ENCODE assay signal across 8 cellular contexts in the genomic region with DNA sequence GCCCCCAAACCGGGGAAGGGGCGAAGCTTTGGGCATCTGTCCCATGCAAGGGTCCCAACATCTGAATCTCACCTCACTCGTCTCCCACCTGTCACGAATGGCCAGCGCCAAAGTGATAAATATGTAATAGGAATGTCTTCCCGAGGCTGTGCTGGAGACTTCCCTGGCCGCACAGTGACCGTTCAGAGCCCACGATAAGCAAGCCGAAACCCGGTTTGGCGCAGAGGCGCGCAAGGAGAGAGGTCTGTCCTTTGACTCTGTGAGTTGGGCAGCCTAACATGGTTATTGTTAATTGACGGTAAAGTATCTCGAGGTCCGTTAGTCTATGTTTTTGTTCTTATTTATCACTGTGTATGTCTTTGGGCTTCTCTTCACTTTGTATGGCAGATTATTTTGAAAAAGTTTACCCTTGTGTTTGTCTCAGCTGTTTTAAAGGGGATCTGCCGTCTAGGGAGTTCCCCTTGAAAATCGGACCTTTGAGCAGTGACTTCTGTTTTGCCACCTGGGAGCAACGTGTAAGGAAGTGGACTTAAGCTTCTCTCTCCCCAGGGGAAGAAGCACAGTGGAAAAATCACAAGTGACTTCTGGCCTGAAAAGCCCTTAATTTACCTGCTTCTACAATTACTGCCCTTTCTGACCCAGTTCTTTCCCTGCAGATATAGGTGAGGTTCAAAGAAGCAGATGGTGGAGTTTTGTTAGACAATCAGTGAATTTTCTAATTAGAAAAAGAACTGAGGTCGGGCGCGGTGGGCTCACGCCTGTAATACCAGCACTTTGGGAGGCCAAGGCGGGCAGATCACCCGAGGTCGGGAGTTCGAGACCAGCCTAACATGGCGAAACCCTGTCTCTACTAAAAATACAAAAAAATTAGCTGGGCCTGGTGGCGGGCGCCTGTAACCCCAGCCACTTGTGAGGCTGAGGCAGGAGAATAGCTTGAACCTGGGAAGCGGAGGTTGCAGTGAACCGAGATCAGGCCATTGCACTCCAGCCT. TPM values are rescaled to one million over a fixed set of nuclear protein-coding genes. Genes with fewer than 3 reads are reported as not detected.
A peak's percentile ranks its signal among the peaks of the same experiment; 100 is the strongest.
DNase-seq lines count a peak whose midpoint lies in the region; ATAC-seq and TF ChIP-seq lines count a peak whose summit lies in the region.

No MANE protein-coding gene starts in this region.

- H3K9me3 Mint-ChIP-seq in osteocyte (ENCODE audit: unreplicated experiment) = no peaks in the 10 kb centered on the region

- peak; percentile 19 for ATAC-seq in GM18498 (IDR thresholded peaks at IDR 0.05; ENCODE audit: unreplicated experiment)
- peak; percentile 25 for ATAC-seq in HG03196 (IDR thresholded peaks at IDR 0.05; ENCODE audit: unreplicated experiment)
- no peak for ATAC-seq in T-helper 17 cell

- TF ChIP-seq CTCF in AG09309 (IDR thresholded peaks at IDR 0.05; ENCODE audit: control insufficient read depth, insufficient read depth, low read depth, low read length, missing control alignments) (no peak), foreskin fibroblast (IDR thresholded peaks at IDR 0.05; ENCODE audit: low read depth, low read length) (no peak), osteocyte (IDR thresholded peaks at IDR 0.05) (no peak)

- H3K27ac Mint-ChIP-seq in T-helper 17 cell (peak overlapping the region; percentile 97), osteocyte (ENCODE audit: unreplicated experiment) (peak overlapping the region; percentile 95)

- H3K4me3 ChIP-seq in AG09309 (ENCODE audit: control insufficient read depth, low read depth, low read length) (peak overlapping the region; percentile 94), foreskin fibroblast (ENCODE audit: low read depth in 1 of 2, low read length in 2 of 2) (peak overlapping the region; percentile 95 to 97)

- H3K4me3 Mint-ChIP-seq in T-helper 17 cell = peak overlapping the region; percentile 95
- H3K4me3 Mint-ChIP-seq in osteocyte (ENCODE audit: unreplicated experiment) = peak overlapping the region; percentile 88

- H3K4me1 Mint-ChIP-seq in T-helper 17 cell (peaks cover 37% of the 10 kb centered on the region), osteocyte (ENCODE audit: unreplicated experiment) (peaks cover 37% of the 10 kb centered on the region)

- no peaks in the 10 kb centered on the region for H3K27me3 Mint-ChIP-seq in T-helper 17 cell
- H3K27me3 Mint-ChIP-seq in osteocyte (ENCODE audit: unreplicated experiment) = no peaks in the 10 kb centered on the region

- DNase-seq in AG09309 (ENCODE audit: low read depth) = no peak
- DNase-seq in T-helper 17 cell = no peak
- peak in 1 of 2 donors; percentile 47 for DNase-seq in foreskin fibroblast
- DNase-seq in osteocyte (ENCODE audit: extremely low spot score, unreplicated experiment) = no peak
- no peak for DNase-seq in NCI-H1694 treated with DMSO at 0.1 percent for 48 hours (lab: John Stamatoyannopoulos, UW)
- DNase-seq in stimulated activated CD4-positive, alpha-beta T cell treated with anti-CD3 and anti-CD28 coated beads, Interleukin-15, amount 100 ng/mL, for 24 hours = no peak

- no peaks in the 10 kb centered on the region for H3K9me3 ChIP-seq in T-helper 17 cell (ENCODE audit: control insufficient read depth, low read length, poor library complexity, severe bottlenecking)

- H3K36me3 Mint-ChIP-seq in T-helper 17 cell (ENCODE audit: low read depth) = peaks cover 3% of the 10 kb centered on the region
- H3K36me3 Mint-ChIP-seq in osteocyte (ENCODE audit: unreplicated experiment) = peaks cover 18% of the 10 kb centered on the region

RNA-seq across cellular contexts. Expression of a gene that starts 1.1 kb away (rescaled TPM):
- 10 to 100 TPM; 22.3 to 22.6 TPM for total RNA-seq in T-helper 17 cell
- total RNA-seq in osteocyte = 69.5 and 81.8 TPM in 2 replicates

RNA-seq across cellular contexts. Expression of a gene that starts 7.8 kb away (rescaled TPM):
- 10 to 100 TPM; 46.6 to 47.3 TPM for total RNA-seq in T-helper 17 cell
- 34.6 and 36.5 TPM in 2 replicates for total RNA-seq in osteocyte

RNA-seq across cellular contexts. Expression of a gene that starts 9.1 kb away (rescaled TPM):
- under 1 TPM; 0.27 to 0.55 TPM for total RNA-seq in T-helper 17 cell
- not detected in 2 replicates for total RNA-seq in osteocyte

RNA-seq across cellular contexts. Expression of a gene that starts 16.9 kb away (rescaled TPM):
- total RNA-seq in T-helper 17 cell (10 to 100 TPM; 69.9 to 77.2 TPM), osteocyte (38.1 and 45.3 TPM in 2 replicates)

RNA-seq across cellular contexts. Expression of a gene that starts 19.5 kb away (rescaled TPM):
- 1 to 10 TPM; 4.0 to 5.9 TPM for total RNA-seq in T-helper 17 cell
- total RNA-seq in osteocyte = 23.8 and 25.4 TPM in 2 replicates
